In genomic region chr2:41579811-41580210, GRCh38 we compare ENCODE assay signal across 16 cellular contexts.
"Had no signal": no experiment of that assay in that cellular context is flagged by ENCODE, and none has a peak within 500 bp of the region (broad histone marks: within the 10 kb centered on the region; RNA-seq: fewer than 3 reads in every experiment).

No MANE protein-coding gene starts in this region.

- DNase-seq: activated CD4-positive, alpha-beta T cell treated with anti-CD3 and anti-CD28 coated beads, Interleukin-2, amount 50 U/mL, for 4 hours; activated gamma-delta T cell; adrenal gland; body of pancreas; cortex of kidney; effector CD4-positive, alpha-beta T cell; foreskin keratinocyte; left lung; midbrain; nephron progenitor cell; nucleus accumbens; sigmoid colon; stimulated activated CD8-positive, alpha-beta memory T cell treated with anti-CD3 and anti-CD28 coated beads, Interleukin-4, amount 100 ng/mL, for 48 hours; stimulated activated naive CD4-positive, alpha-beta T cell treated with Interleukin-2 at 50 U/mL for 16 hours; thyroid gland had no signal

- H3K4me3 ChIP-seq: adrenal gland, body of pancreas, left lung, sigmoid colon, thyroid gland had no signal

- ATAC-seq: body of pancreas, esophagus mucosa, foreskin keratinocyte, left lung had no signal
